31 cellular contexts compared by ENCODE assay signal in the genomic region with DNA sequence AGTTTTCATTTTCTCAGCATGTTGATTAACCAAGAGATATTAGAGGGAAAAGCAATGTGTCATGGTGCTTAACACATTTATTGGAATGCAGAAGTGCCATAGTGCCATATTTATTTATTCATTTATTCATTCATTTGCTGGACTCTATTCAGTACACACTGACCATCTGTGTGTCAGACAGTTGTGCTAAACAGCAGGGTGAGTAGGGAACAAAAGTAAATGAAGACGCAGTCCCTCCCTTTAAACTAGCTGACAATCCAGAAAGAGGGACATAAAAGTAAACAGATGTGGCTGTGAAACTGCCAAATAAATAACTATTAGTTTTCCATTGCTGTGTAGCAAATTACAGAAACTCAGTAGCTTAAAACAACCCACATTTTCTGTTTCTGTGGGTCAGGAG.
"Had no signal": no experiment of that assay in that cellular context is flagged by ENCODE, and none has a peak within 500 bp of the region (broad histone marks: within the 10 kb centered on the region; RNA-seq: fewer than 3 reads in every experiment).

No MANE protein-coding gene starts in this region.

- H3K27ac ChIP-seq: adrenal gland, body of pancreas, brain microvascular endothelial cell, breast epithelium, VCaP had no signal

- H3K4me1 ChIP-seq: adrenal gland, body of pancreas, breast epithelium had no signal

- H3K9me3 ChIP-seq: adrenal gland, body of pancreas had no signal

- H3K27me3 ChIP-seq: adrenal gland, body of pancreas, brain microvascular endothelial cell, breast epithelium had no signal

- FAIRE-seq: astrocyte, TTC549 had no signal

- H3K4me3 ChIP-seq: adrenal gland, body of pancreas, breast epithelium had no signal

- DNase-seq: activated B cell treated with CpG ODN at 0.5 μM for 24 hours; activated CD4-positive, alpha-beta memory T cell treated with anti-CD3 and anti-CD28 coated beads, Interleukin-2, amount 10 ng/mL, durations not matched to agents 7 days and 5 days; activated CD4-positive, alpha-beta T cell treated with anti-CD3 and anti-CD28 coated beads for 4 hours; activated CD4-positive, alpha-beta T cell treated with anti-CD3 and anti-CD28 coated beads, Interleukin-2, amount 10 ng/mL, durations not matched to agents 24 days and 14 days; activated CD4-positive, alpha-beta T cell treated with anti-CD3 and anti-CD28 coated beads, Interleukin-2, amount 50 U/mL, for 48 hours; activated CD4-positive, CD25-positive, alpha-beta regulatory T cell treated with anti-CD3 and anti-CD28 coated beads, Interleukin-2, amount 50 U/mL, for 72 hours; activated CD8-positive, alpha-beta memory T cell treated with anti-CD3 and anti-CD28 coated beads for 24 hours; activated CD8-positive, alpha-beta memory T cell treated with anti-CD3 and anti-CD28 coated beads, Interleukin-2, amount 10 ng/mL, durations not matched to agents 7 days and 5 days; activated CD8-positive, alpha-beta memory T cell treated with anti-CD3 and anti-CD28 coated beads, Interleukin-2, amount 50 U/mL, for 48 hours; activated CD8-positive, alpha-beta T cell treated with anti-CD3 and anti-CD28 coated beads, Interleukin-2, amount 10 ng/mL, durations not matched to agents 7 days and 5 days; activated effector memory CD4-positive, alpha-beta T cell treated with anti-CD3 and anti-CD28 coated beads, Interleukin-2, amount 50 U/mL, for 16 hours; activated gamma-delta T cell treated with Interleukin-2 at 50 U/mL for 16 hours; activated naive CD4-positive, alpha-beta T cell; activated naive CD4-positive, alpha-beta T cell treated with anti-CD3 and anti-CD28 coated beads for 36 hours; activated naive CD4-positive, alpha-beta T cell treated with anti-CD3 and anti-CD28 coated beads, Interleukin-2, amount 50 U/mL, for 16 hours; activated naive CD8-positive, alpha-beta T cell treated with anti-CD3 and anti-CD28 coated beads for 36 hours; activated T-cell treated with anti-CD3 and anti-CD28 coated beads, Interleukin-2, amount 50 U/mL, for 24 hours; activated T-cell treated with anti-CD3 and anti-CD28 coated beads, Interleukin-2, amount 50 U/mL, for 48 hours; adrenal gland; amniotic stem cell; aorta; body of pancreas; brain microvascular endothelial cell; central memory CD4-positive, alpha-beta T cell; T-cell; T-helper 17 cell had no signal

- H3K36me3 ChIP-seq: adrenal gland, brain microvascular endothelial cell, breast epithelium had no signal

- ATAC-seq: activated CD8-positive, alpha-beta memory T cell treated with anti-CD3 and anti-CD28 coated beads, Interleukin-2, amount 10 ng/mL, durations not matched to agents 7 days and 5 days; activated CD8-positive, alpha-beta T cell treated with anti-CD3 and anti-CD28 coated beads, Interleukin-2, amount 10 ng/mL, durations not matched to agents 7 days and 5 days; activated naive CD4-positive, alpha-beta T cell treated with anti-CD3 and anti-CD28 coated beads, Interleukin-2, amount 50 U/mL, for 72 hours; body of pancreas; T-cell; T-helper 17 cell had no signal
